In genomic region chr12:1054103-1054838, GRCh38 we compare ENCODE assay signal across 14 cellular contexts.
DNase-seq lines count a peak whose midpoint lies in the region; ATAC-seq, FAIRE-seq and TF ChIP-seq lines count a peak whose summit lies in the region.
"Had no signal": no experiment of that assay in that cellular context is flagged by ENCODE, and none has a peak within 500 bp of the region (broad histone marks: within the 10 kb centered on the region; RNA-seq: fewer than 3 reads in every experiment).

No MANE protein-coding gene starts in this region.

- H3K9me3 ChIP-seq in HepG2 (ENCODE audit: low read length) (peaks cover 11% of the 10 kb centered on the region), Peyer's patch (no peaks in the 10 kb centered on the region)

- intact Hi-C loops in Right ventricle myocardium inferior (cut with DNase I), result no loop called here
- intact Hi-C loops in cardiac septum (cut with DNase I), result loop anchor here (10.0 kb wide), 1 partner anchor 69 kb away; no protein-coding TSS in a partner anchor
- intact Hi-C loops in dorsolateral prefrontal cortex (cut with DNase I), result no loop called here
- intact Hi-C loops in HepG2 (cut with micrococcal nuclease; ENCODE audit: unreplicated experiment), result loop anchor here (5.0 kb wide), 1 partner anchor 62 kb away; the partner anchor contains the start of gene ERC1

- H3K4me2 ChIP-seq in HepG2 (ENCODE audit: low read depth, low read length), result peak overlapping the region; percentile 55

- CTCF ChIA-PET in HepG2 (lab: Yijun Ruan, JAX; ENCODE audit: low intra/inter-chr PET ratio, low total read pairs), result no interaction called here

- H3K4me3 ChIP-seq in dorsolateral prefrontal cortex (peak overlapping the region in 6 of 59 donors; percentile 2 to 28 (median 7)), HepG2 (replicated peaks in 1 of 3; ENCODE audit: insufficient read depth in 1 of 3, low read depth in 2 of 3, low read length in 3 of 3) (peak overlapping the region in 1 of 3 experiments; percentile 12; a peak in 1 of 6 replicates), Peyer's patch (no peak overlapping the region)

- TF ChIP-seq CTCF in dorsolateral prefrontal cortex (IDR thresholded peaks at IDR 0.05 in 54 of 56, conservative IDR thresholded peaks at IDR 0.05 in 2 of 56; ENCODE audit: low read depth in 1 of 56, partially characterized antibody in 56 of 56) (peak in 1 of 56 donors; percentile 13), HepG2 (CRISPR knock-in tag; IDR thresholded peaks at IDR 0.05) (no peak), Peyer's patch (IDR thresholded peaks at IDR 0.05) (no peak)

- H3K36me3 ChIP-seq in HepG2 (replicated peaks in 1 of 2; ENCODE audit: control insufficient read depth in 1 of 2, insufficient read depth in 2 of 2, low read length in 2 of 2) (no peaks in the 10 kb centered on the region), Peyer's patch (no peaks in the 10 kb centered on the region)

- peaks cover 7% of the 10 kb centered on the region for H3K79me2 ChIP-seq in HepG2 (ENCODE audit: insufficient read depth, low read length)

- H2AFZ ChIP-seq in HepG2 (ENCODE audit: low read length), result no peak overlapping the region

- DNase-seq in Right ventricle myocardium inferior (ENCODE audit: missing footprints) (no peak), cardiac septum (ENCODE audit: low spot score) (no peak), dorsolateral prefrontal cortex (peak in 1 of 10 donors; percentile 42), HepG2 (ENCODE audit: low spot score) (peak; percentile 94), NOMO-1 treated with dmso at 0.1 percent for 144 hours (lab: John Stamatoyannopoulos, UW; ENCODE audit: unreplicated experiment) (no peak), GM03348 (ENCODE audit: low spot score) (no peak), Peyer's patch (no peak)
- DNase-seq: activated CD4-positive, alpha-beta T cell treated with anti-CD3 and anti-CD28 coated beads for 36 hours; activated gamma-delta T cell treated with Interleukin-2 at 50 U/mL for 16 hours; NCI-H2171 treated with DMSO at 0.1 percent for 48 hours; SHP77 had no signal

- H3K4me1 ChIP-seq in HepG2 (ENCODE audit: insufficient read depth, low read length), result peaks cover 38% of the 10 kb centered on the region
- H3K4me1 ChIP-seq in Peyer's patch, result no peaks in the 10 kb centered on the region

- peak overlapping the region in 35 of 59 donors; percentile 1 to 69 (median 30) for H3K27ac ChIP-seq in dorsolateral prefrontal cortex
- H3K27ac ChIP-seq in HepG2 (ENCODE audit: extremely low read length, insufficient read depth, low read length), result peak overlapping the region; percentile 59
- H3K27ac ChIP-seq in Peyer's patch, result no peak overlapping the region

- H3K27me3 ChIP-seq in dorsolateral prefrontal cortex, result no peaks in the 10 kb centered on the region
- no peaks in the 10 kb centered on the region for H3K27me3 ChIP-seq in HepG2 (ENCODE audit: control insufficient read depth in 1 of 2, insufficient read depth in 2 of 2, low read length in 2 of 2)
- no peaks in the 10 kb centered on the region for H3K27me3 ChIP-seq in Peyer's patch

- peak; percentile 56 for ATAC-seq in Right ventricle myocardium inferior
- peak; percentile 99 for ATAC-seq in HepG2
- no peak for ATAC-seq in GM18519 (IDR thresholded peaks at IDR 0.05; ENCODE audit: low FRiP score, unreplicated experiment)
- ATAC-seq: activated CD4-positive, alpha-beta T cell treated with anti-CD3 and anti-CD28 coated beads for 36 hours had no signal

- peak overlapping the region; percentile 9; the same call in 1 of the 2 replicates for H3K9ac ChIP-seq in HepG2 (ENCODE audit: insufficient read depth, low read depth, low read length)

- peak in 1 of 2 experiments; percentile 40; a peak in 1 of 4 replicates for TF ChIP-seq EP300 in HepG2 (IDR thresholded peaks at IDR 0.05; ENCODE audit: low read depth in 2 of 2, low read length in 2 of 2)
- peak; percentile 15; the same call in 1 of the 2 replicates for TF ChIP-seq EP300 in HepG2 (CRISPR knock-in tag; IDR thresholded peaks at IDR 0.05; ENCODE audit: borderline replicate concordance)

- no peak for TF ChIP-seq POLR2A in HepG2 (IDR thresholded peaks at IDR 0.05; ENCODE audit: insufficient read depth in 1 of 2, low read depth in 2 of 2, low read length in 2 of 2)
- TF ChIP-seq POLR2A in Peyer's patch (IDR thresholded peaks at IDR 0.05), result no peak

- BruUV-seq in HepG2 (replicated peaks; lab: Mats Ljungman, UMichigan), result no TSS peak

- 28% methylated on average over 6 of the region's 6 CpGs for WGBS in HepG2 (ENCODE audit: low lambda C conversion rate)

- H4K20me1 ChIP-seq in HepG2 (ENCODE audit: insufficient read depth, low read length), result no peaks in the 10 kb centered on the region

- in situ Hi-C loops in HepG2 (cut with HindIII; ENCODE audit: extremely low pct_ligation_motif_present, low pct_unique_long_range_greater_than_20kb), result no loop called here

- FAIRE-seq in HepG2 (lab: Jason Lieb, UNC), result no peak
- FAIRE-seq: colon, GM18507 had no signal

- TF ChIP-seq RAD21 in HepG2 (CRISPR knock-in tag; IDR thresholded peaks at IDR 0.05), result no peak

- POLR2A ChIA-PET in HepG2 (lab: Yijun Ruan, JAX), result no interaction called here

TF ChIP-seq in HepG2, 621 proteins besides CTCF, POLR2A, EP300 and RAD21 (continues in another document):
- no peak for TF ChIP-seq ADNP (CRISPR knock-in tag; IDR thresholded peaks at IDR 0.05)
- no peak for TF ChIP-seq ZNF292 (CRISPR knock-in tag; IDR thresholded peaks at IDR 0.05; ENCODE audit: borderline replicate concordance, low read depth)
- 0 out of 2 replicates have a peak, but pooled peaks have one; percentile 30 for TF ChIP-seq IRF2 (CRISPR knock-in tag; IDR thresholded peaks at IDR 0.05)
- no peak for TF ChIP-seq BCLAF1 (IDR thresholded peaks at IDR 0.05)
- TF ChIP-seq ZNF710 (CRISPR knock-in tag; IDR thresholded peaks at IDR 0.05; ENCODE audit: borderline replicate concordance), result peak; percentile 61; the same call in 1 of the 2 replicates
- no peak for TF ChIP-seq SP1 (IDR thresholded peaks at IDR 0.05)
- 0 out of 2 replicates have a peak, but pooled peaks have one; percentile 18 for TF ChIP-seq SP1 (CRISPR knock-in tag; IDR thresholded peaks at IDR 0.05)
- TF ChIP-seq SOX13 (IDR thresholded peaks at IDR 0.05), result peak; percentile 76; the same call in 1 of the 2 replicates
- peak in 1 of 2 experiments; percentile 98; a peak in 2 of 4 replicates for TF ChIP-seq SOX13 (CRISPR knock-in tag; conservative IDR thresholded peaks at IDR 0.05 in 1 of 2, IDR thresholded peaks at IDR 0.05 in 1 of 2)
- peak; percentile 67; the same call in 1 of the 2 replicates for TF ChIP-seq NCOR1 (IDR thresholded peaks at IDR 0.05; ENCODE audit: borderline replicate concordance, low read length)
- no peak for TF ChIP-seq FOSL1 (CRISPR knock-in tag; IDR thresholded peaks at IDR 0.05; ENCODE audit: borderline replicate concordance)
- TF ChIP-seq NRL (CRISPR knock-in tag; IDR thresholded peaks at IDR 0.05; ENCODE audit: borderline replicate concordance), result no peak
- no peak for TF ChIP-seq NKX3-1 (CRISPR knock-in tag; IDR thresholded peaks at IDR 0.05)
- no peak for TF ChIP-seq YEATS4 (CRISPR knock-in tag; IDR thresholded peaks at IDR 0.05; ENCODE audit: borderline replicate concordance)
- peak; percentile 70 for TF ChIP-seq FOXA3 (CRISPR knock-in tag; IDR thresholded peaks at IDR 0.05)
- TF ChIP-seq ATF2 (CRISPR knock-in tag; IDR thresholded peaks at IDR 0.05), result no peak
- no peak for TF ChIP-seq REL (CRISPR knock-in tag; conservative IDR thresholded peaks at IDR 0.05)

Comparison
In these comparisons a context has a peak if more than half of its experiments do, and no peak if none do; other contexts are left out.
1. intact Hi-C loops: an anchor here in cardiac septum (10.0 kb wide) and HepG2 (5.0 kb wide); none called in Right ventricle myocardium inferior and dorsolateral prefrontal cortex.
2. H3K27ac ChIP-seq: peak in dorsolateral prefrontal cortex (35 of 59) and HepG2 (single experiment); none in Peyer's patch (0 of 4).